Comparison of ENCODE assay signal across 8 cellular contexts in the genomic region with DNA sequence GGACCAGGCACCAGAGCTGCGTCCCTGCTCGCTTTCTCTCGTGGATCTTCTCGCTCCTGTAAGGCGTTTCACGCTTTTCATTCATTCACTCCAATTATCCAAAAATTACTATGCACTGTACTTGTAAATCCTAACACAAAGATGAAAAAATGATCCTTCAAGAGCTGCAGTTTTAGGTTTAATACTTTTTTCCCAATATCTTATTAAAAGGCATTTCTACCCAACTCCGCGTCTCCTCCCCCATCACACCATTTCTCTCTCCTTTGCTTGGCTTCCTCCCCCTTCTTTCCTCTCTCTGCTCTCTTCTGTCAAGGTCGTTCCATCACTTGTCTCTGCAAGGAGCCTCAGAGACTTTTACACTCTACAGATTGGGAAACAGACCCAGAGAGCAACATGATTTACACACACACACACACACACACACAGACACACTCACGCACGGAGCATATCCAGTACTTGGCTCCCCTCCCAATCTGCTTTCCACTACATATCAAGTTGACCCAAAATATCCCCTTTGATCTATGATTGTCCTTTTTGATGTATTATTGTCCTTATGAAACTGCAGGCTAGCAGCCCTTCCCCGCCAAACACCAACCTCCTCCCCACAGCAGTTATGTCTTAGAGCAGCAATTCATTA. TPM values are rescaled to one million over a fixed set of nuclear protein-coding genes. Genes with fewer than 3 reads are reported as not detected.
DNase-seq lines count a peak whose midpoint lies in the region; ATAC-seq and TF ChIP-seq lines count a peak whose summit lies in the region.

No MANE protein-coding gene starts in this region.

- no peaks in the 10 kb centered on the region for H3K79me2 ChIP-seq in OCI-LY7 (ENCODE audit: insufficient read depth, low read depth, low read length)

- H3K4me1 ChIP-seq in OCI-LY7 (ENCODE audit: insufficient read depth, low read length, poor library complexity, severe bottlenecking), result no peaks in the 10 kb centered on the region

- DNase-seq in Caki2 (ENCODE audit: low read depth), result peak; percentile 60
- DNase-seq in OCI-LY7 (ENCODE audit: low spot score), result no peak
- no peak for DNase-seq in epithelial cell of proximal tubule (ENCODE audit: low read depth)
- no peak for DNase-seq in omental fat pad (ENCODE audit: low spot score)
- DNase-seq in NCI-H524 (lab: John Stamatoyannopoulos, UW), result no peak
- no peak for DNase-seq in NCI-H1436 treated with DMSO at 0.1 percent for 48 hours (lab: John Stamatoyannopoulos, UW)
- DNase-seq in islet precursor cell, result no peak
- no peak for DNase-seq in superior temporal gyrus (ENCODE audit: extremely low spot score)

- no peaks in the 10 kb centered on the region for H3K9me3 ChIP-seq in OCI-LY7 (ENCODE audit: low read length)

- POLR2A ChIA-PET in OCI-LY7 (lab: Charles Lee), result no interaction called here

- in situ Hi-C loops in Caki2 (cut with HindIII; ENCODE audit: low pct_unique_long_range_greater_than_20kb, low sequenced_read_pairs), result loop anchor here (25.0 kb wide), 1 partner anchor 360 kb away; no protein-coding TSS in a partner anchor

- H3K4me3 ChIP-seq in OCI-LY7 (ENCODE audit: low read depth, low read length, poor library complexity, severe bottlenecking) (no peak overlapping the region), epithelial cell of proximal tubule (ENCODE audit: low read depth, low read length) (peak overlapping the region; percentile 88)

- peak; percentile 49 for ATAC-seq in omental fat pad (ENCODE audit: low FRiP score)

- CTCF ChIA-PET in OCI-LY7 (lab: Charles Lee; ENCODE audit: unreplicated experiment), result no interaction called here

- H4K20me1 ChIP-seq in OCI-LY7 (ENCODE audit: insufficient read depth, low read length), result no peaks in the 10 kb centered on the region

- H2AFZ ChIP-seq in OCI-LY7 (ENCODE audit: low read length), result no peak overlapping the region

- H3K9me2 ChIP-seq in OCI-LY7 (ENCODE audit: insufficient read depth, low read length), result no peaks in the 10 kb centered on the region

- intact Hi-C loops in OCI-LY7 (cut with micrococcal nuclease; ENCODE audit: unreplicated experiment), result no loop called here

- TF ChIP-seq CTCF in OCI-LY7 (conservative IDR thresholded peaks at IDR 0.05; ENCODE audit: low read length) (peak; percentile 13; the same call in 1 of the 2 replicates), epithelial cell of proximal tubule (conservative IDR thresholded peaks at IDR 0.05; ENCODE audit: low read depth, low read length) (no peak), omental fat pad (IDR thresholded peaks at IDR 0.05) (no peak)

- no peaks in the 10 kb centered on the region for H3K36me3 ChIP-seq in OCI-LY7 (ENCODE audit: insufficient read depth, low read length)

- H3K4me2 ChIP-seq in OCI-LY7 (ENCODE audit: low read length), result no peak overlapping the region

- no peak overlapping the region for H3K27ac ChIP-seq in OCI-LY7 (ENCODE audit: low read depth, low read length, poor library complexity, severe bottlenecking)

- BruUV-seq in OCI-LY7 (replicated peaks; lab: Mats Ljungman, UMichigan), result no TSS peak

RNA-seq across cellular contexts. Expression of gene CLDN1, which starts 0.5 kb away (rescaled TPM):
- total RNA-seq in Caki2 (2014; rRNA removed; shearing (Covaris generic); ENCODE audit: low replicate concordance), result 129 and 151 TPM in 2 replicates
- total RNA-seq in OCI-LY7 (2014; rRNA removed; shearing (Covaris generic)), result not detected in 2 replicates
- total RNA-seq in OCI-LY7 (2022) (not detected in 2 replicates), epithelial cell of proximal tubule (155 and 169 TPM in 2 replicates), omental fat pad (100 to 1,000 TPM in 1 of 4 donors, 10 to 100 TPM in 2, 1 to 10 TPM in 1; 2.7 to 184 (median 58.3) TPM)
